In the genomic region with DNA sequence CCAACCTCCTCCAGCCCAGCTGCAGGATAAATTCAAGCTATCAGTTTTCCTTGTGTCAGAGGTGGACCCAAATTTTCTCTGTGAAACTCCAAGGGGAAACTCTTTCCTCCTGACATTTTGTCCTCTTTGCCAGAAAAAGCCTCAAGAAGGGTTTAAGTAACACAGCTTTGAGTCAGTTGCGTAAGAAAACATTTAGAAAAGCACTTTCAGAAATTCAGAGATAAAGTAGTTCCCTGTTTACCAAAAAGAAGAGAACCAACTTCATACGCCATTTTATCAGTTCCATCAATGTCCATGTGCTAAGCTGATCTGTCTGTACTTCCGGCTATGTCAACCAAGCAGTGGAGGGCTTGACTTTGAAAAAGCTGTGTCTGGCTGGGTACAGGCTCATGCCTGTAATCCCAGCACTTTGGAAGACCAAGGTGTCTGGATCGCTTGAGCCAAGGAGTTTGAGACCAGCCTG, we compare ENCODE assay signal across 1 cellular context.
TF ChIP-seq lines count a peak whose summit lies in the region.

No MANE protein-coding gene starts in this region.

TF ChIP-seq in K562, 482 proteins besides CTCF, POLR2A, EP300 and RAD21 (continues in another document):
- TF ChIP-seq ETS2 (tag; IDR thresholded peaks at IDR 0.05; ENCODE audit: borderline replicate concordance, poor library complexity, severe bottlenecking) (no peak), ETV6 (IDR thresholded peaks at IDR 0.05; ENCODE audit: borderline replicate concordance in 1 of 2, low read depth in 2 of 2, low read length in 1 of 2) (no peak), ETV6 (CRISPR knock-in tag; IDR thresholded peaks at IDR 0.05; ENCODE audit: borderline replicate concordance) (no peak), NFRKB (IDR thresholded peaks at IDR 0.05; ENCODE audit: low read depth) (0 out of 2 replicates have a peak, but pooled peaks have one; percentile 48), SMC3 (conservative IDR thresholded peaks at IDR 0.05; ENCODE audit: insufficient read depth, low read depth, low read length) (no peak), CBFB (CRISPR knock-in tag; IDR thresholded peaks at IDR 0.05) (no peak), ZNF175 (CRISPR knock-in tag; IDR thresholded peaks at IDR 0.05; ENCODE audit: low read depth) (peak; percentile 90; the same call in 1 of the 2 replicates), SMARCC2 (IDR thresholded peaks at IDR 0.05; ENCODE audit: low read depth) (no peak), PRPF4 (IDR thresholded peaks at IDR 0.05; ENCODE audit: insufficient read depth, low read depth, low read length, poor library complexity, severe bottlenecking) (no peak), NFE2L1 (tag; IDR thresholded peaks at IDR 0.05; ENCODE audit: borderline replicate concordance, low read depth) (no peak), WHSC1 (IDR thresholded peaks at IDR 0.05; ENCODE audit: low read length) (no peak), CBX1 (IDR thresholded peaks at IDR 0.05; ENCODE audit: low read depth) (no peak)
- TF ChIP-seq, protein P1, sequence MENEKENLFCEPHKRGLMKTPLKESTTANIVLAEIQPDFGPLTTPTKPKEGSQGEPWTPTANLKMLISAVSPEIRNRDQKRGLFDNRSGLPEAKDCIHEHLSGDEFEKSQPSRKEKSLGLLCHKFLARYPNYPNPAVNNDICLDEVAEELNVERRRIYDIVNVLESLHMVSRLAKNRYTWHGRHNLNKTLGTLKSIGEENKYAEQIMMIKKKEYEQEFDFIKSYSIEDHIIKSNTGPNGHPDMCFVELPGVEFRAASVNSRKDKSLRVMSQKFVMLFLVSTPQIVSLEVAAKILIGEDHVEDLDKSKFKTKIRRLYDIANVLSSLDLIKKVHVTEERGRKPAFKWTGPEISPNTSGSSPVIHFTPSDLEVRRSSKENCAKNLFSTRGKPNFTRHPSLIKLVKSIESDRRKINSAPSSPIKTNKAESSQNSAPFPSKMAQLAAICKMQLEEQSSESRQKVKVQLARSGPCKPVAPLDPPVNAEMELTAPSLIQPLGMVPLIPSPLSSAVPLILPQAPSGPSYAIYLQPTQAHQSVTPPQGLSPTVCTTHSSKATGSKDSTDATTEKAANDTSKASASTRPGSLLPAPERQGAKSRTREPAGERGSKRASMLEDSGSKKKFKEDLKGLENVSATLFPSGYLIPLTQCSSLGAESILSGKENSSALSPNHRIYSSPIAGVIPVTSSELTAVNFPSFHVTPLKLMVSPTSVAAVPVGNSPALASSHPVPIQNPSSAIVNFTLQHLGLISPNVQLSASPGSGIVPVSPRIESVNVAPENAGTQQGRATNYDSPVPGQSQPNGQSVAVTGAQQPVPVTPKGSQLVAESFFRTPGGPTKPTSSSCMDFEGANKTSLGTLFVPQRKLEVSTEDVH (IDR thresholded peaks at IDR 0.05; ENCODE audit: low read depth, partially characterized antibody): no peak
- TF ChIP-seq, protein P2, sequence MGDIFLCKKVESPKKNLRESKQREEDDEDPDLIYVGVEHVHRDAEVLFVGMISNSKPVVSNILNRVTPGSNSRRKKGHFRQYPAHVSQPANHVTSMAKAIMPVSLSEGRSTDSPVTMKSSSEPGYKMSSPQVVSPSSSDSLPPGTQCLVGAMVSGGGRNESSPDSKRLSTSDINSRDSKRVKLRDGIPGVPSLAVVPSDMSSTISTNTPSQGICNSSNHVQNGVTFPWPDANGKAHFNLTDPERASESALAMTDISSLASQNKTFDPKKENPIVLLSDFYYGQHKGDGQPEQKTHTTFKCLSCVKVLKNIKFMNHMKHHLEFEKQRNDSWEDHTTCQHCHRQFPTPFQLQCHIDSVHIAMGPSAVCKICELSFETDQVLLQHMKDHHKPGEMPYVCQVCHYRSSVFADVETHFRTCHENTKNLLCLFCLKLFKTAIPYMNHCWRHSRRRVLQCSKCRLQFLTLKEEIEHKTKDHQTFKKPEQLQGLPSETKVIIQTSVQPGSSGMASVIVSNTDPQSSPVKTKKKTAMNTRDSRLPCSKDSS (IDR thresholded peaks at IDR 0.05; ENCODE audit: low read depth, partially characterized antibody): no peak
- TF ChIP-seq, protein P3, sequence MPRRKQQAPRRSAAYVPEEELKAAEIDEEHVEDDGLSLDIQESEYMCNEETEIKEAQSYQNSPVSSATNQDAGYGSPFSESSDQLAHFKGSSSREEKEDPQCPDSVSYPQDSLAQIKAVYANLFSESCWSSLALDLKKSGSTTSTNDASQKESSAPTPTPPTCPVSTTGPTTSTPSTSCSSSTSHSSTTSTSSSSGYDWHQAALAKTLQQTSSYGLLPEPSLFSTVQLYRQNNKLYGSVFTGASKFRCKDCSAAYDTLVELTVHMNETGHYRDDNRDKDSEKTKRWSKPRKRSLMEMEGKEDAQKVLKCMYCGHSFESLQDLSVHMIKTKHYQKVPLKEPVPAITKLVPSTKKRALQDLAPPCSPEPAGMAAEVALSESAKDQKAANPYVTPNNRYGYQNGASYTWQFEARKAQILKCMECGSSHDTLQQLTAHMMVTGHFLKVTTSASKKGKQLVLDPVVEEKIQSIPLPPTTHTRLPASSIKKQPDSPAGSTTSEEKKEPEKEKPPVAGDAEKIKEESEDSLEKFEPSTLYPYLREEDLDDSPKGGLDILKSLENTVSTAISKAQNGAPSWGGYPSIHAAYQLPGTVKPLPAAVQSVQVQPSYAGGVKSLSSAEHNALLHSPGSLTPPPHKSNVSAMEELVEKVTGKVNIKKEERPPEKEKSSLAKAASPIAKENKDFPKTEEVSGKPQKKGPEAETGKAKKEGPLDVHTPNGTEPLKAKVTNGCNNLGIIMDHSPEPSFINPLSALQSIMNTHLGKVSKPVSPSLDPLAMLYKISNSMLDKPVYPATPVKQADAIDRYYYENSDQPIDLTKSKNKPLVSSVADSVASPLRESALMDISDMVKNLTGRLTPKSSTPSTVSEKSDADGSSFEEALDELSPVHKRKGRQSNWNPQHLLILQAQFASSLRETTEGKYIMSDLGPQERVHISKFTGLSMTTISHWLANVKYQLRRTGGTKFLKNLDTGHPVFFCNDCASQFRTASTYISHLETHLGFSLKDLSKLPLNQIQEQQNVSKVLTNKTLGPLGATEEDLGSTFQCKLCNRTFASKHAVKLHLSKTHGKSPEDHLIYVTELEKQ (CRISPR knock-in tag; IDR thresholded peaks at IDR 0.05): no peak
- TF ChIP-seq, protein P4, sequence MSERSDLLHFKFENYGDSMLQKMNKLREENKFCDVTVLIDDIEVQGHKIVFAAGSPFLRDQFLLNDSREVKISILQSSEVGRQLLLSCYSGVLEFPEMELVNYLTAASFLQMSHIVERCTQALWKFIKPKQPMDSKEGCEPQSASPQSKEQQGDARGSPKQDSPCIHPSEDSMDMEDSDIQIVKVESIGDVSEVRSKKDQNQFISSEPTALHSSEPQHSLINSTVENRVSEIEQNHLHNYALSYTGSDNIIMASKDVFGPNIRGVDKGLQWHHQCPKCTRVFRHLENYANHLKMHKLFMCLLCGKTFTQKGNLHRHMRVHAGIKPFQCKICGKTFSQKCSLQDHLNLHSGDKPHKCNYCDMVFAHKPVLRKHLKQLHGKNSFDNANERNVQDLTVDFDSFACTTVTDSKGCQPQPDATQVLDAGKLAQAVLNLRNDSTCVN (CRISPR knock-in tag; IDR thresholded peaks at IDR 0.05): no peak
- TF ChIP-seq, protein P5, sequence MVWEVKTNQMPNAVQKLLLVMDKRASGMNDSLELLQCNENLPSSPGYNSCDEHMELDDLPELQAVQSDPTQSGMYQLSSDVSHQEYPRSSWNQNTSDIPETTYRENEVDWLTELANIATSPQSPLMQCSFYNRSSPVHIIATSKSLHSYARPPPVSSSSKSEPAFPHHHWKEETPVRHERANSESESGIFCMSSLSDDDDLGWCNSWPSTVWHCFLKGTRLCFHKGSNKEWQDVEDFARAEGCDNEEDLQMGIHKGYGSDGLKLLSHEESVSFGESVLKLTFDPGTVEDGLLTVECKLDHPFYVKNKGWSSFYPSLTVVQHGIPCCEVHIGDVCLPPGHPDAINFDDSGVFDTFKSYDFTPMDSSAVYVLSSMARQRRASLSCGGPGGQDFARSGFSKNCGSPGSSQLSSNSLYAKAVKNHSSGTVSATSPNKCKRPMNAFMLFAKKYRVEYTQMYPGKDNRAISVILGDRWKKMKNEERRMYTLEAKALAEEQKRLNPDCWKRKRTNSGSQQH (CRISPR knock-in tag; IDR thresholded peaks at IDR 0.05): no peak
- TF ChIP-seq, protein P6, sequence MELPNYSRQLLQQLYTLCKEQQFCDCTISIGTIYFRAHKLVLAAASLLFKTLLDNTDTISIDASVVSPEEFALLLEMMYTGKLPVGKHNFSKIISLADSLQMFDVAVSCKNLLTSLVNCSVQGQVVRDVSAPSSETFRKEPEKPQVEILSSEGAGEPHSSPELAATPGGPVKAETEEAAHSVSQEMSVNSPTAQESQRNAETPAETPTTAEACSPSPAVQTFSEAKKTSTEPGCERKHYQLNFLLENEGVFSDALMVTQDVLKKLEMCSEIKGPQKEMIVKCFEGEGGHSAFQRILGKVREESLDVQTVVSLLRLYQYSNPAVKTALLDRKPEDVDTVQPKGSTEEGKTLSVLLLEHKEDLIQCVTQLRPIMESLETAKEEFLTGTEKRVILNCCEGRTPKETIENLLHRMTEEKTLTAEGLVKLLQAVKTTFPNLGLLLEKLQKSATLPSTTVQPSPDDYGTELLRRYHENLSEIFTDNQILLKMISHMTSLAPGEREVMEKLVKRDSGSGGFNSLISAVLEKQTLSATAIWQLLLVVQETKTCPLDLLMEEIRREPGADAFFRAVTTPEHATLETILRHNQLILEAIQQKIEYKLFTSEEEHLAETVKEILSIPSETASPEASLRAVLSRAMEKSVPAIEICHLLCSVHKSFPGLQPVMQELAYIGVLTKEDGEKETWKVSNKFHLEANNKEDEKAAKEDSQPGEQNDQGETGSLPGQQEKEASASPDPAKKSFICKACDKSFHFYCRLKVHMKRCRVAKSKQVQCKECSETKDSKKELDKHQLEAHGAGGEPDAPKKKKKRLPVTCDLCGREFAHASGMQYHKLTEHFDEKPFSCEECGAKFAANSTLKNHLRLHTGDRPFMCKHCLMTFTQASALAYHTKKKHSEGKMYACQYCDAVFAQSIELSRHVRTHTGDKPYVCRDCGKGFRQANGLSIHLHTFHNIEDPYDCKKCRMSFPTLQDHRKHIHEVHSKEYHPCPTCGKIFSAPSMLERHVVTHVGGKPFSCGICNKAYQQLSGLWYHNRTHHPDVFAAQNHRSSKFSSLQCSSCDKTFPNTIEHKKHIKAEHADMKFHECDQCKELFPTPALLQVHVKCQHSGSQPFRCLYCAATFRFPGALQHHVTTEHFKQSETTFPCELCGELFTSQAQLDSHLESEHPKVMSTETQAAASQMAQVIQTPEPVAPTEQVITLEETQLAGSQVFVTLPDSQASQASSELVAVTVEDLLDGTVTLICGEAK (IDR thresholded peaks at IDR 0.05): no peak
- TF ChIP-seq, protein P6 (CRISPR knock-in tag; IDR thresholded peaks at IDR 0.05): no peak
- TF ChIP-seq, protein P7, sequence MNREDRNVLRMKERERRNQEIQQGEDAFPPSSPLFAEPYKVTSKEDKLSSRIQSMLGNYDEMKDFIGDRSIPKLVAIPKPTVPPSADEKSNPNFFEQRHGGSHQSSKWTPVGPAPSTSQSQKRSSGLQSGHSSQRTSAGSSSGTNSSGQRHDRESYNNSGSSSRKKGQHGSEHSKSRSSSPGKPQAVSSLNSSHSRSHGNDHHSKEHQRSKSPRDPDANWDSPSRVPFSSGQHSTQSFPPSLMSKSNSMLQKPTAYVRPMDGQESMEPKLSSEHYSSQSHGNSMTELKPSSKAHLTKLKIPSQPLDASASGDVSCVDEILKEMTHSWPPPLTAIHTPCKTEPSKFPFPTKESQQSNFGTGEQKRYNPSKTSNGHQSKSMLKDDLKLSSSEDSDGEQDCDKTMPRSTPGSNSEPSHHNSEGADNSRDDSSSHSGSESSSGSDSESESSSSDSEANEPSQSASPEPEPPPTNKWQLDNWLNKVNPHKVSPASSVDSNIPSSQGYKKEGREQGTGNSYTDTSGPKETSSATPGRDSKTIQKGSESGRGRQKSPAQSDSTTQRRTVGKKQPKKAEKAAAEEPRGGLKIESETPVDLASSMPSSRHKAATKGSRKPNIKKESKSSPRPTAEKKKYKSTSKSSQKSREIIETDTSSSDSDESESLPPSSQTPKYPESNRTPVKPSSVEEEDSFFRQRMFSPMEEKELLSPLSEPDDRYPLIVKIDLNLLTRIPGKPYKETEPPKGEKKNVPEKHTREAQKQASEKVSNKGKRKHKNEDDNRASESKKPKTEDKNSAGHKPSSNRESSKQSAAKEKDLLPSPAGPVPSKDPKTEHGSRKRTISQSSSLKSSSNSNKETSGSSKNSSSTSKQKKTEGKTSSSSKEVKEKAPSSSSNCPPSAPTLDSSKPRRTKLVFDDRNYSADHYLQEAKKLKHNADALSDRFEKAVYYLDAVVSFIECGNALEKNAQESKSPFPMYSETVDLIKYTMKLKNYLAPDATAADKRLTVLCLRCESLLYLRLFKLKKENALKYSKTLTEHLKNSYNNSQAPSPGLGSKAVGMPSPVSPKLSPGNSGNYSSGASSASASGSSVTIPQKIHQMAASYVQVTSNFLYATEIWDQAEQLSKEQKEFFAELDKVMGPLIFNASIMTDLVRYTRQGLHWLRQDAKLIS (CRISPR knock-in tag; IDR thresholded peaks at IDR 0.05): no peak
- TF ChIP-seq, protein P8, sequence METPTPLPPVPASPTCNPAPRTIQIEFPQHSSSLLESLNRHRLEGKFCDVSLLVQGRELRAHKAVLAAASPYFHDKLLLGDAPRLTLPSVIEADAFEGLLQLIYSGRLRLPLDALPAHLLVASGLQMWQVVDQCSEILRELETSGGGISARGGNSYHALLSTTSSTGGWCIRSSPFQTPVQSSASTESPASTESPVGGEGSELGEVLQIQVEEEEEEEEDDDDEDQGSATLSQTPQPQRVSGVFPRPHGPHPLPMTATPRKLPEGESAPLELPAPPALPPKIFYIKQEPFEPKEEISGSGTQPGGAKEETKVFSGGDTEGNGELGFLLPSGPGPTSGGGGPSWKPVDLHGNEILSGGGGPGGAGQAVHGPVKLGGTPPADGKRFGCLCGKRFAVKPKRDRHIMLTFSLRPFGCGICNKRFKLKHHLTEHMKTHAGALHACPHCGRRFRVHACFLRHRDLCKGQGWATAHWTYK (CRISPR knock-in tag; IDR thresholded peaks at IDR 0.05): peak; percentile 52; the same call in 1 of the 2 replicates
